10 cellular contexts compared by ENCODE assay signal in genomic region chr14:100664841-100665425, GRCh38.
A peak's percentile ranks its signal among the peaks of the same experiment; 100 is the strongest.
DNase-seq lines count a peak whose midpoint lies in the region; ATAC-seq and TF ChIP-seq lines count a peak whose summit lies in the region.
"Had no signal": no experiment of that assay in that cellular context is flagged by ENCODE, and none has a peak within 500 bp of the region (broad histone marks: within the 10 kb centered on the region; RNA-seq: fewer than 3 reads in every experiment).

No MANE protein-coding gene starts in this region.

- H3K4me3 ChIP-seq in adipocyte (ENCODE audit: low read length): peak overlapping the region; percentile 51

- H3K36me3 Mint-ChIP-seq in glutamatergic neuron (ENCODE audit: unreplicated experiment): no peaks in the 10 kb centered on the region

- peak; percentile 34 for DNase-seq in COR-L47 (lab: John Stamatoyannopoulos, UW)
- DNase-seq in adipocyte (ENCODE audit: low read depth): no peak
- DNase-seq in glutamatergic neuron: no peak
- DNase-seq in retina: peak; percentile 6
- DNase-seq in NCI-H1105 (lab: John Stamatoyannopoulos, UW): no peak
- no peak for DNase-seq in effector CD4-positive, alpha-beta T cell
- DNase-seq: activated CD4-positive, CD25-positive, alpha-beta regulatory T cell treated with anti-CD3 and anti-CD28 coated beads, Interleukin-2, amount 50 U/mL, for 72 hours; SW 1271 had no signal

- peak overlapping the region; percentile 52 for H3K9ac ChIP-seq in adipocyte (ENCODE audit: low read length)

- H3K4me1 ChIP-seq in adipocyte (ENCODE audit: control insufficient read depth, insufficient read depth, low read length): peaks cover 14% of the 10 kb centered on the region

- TF ChIP-seq CTCF in glutamatergic neuron (IDR thresholded peaks at IDR 0.05; ENCODE audit: partially characterized antibody, unreplicated experiment): no peak

- ATAC-seq in HG02870 (IDR thresholded peaks at IDR 0.05; ENCODE audit: unreplicated experiment) (no peak), HG03521 (IDR thresholded peaks at IDR 0.05; ENCODE audit: unreplicated experiment) (no peak)

- no peak overlapping the region for H3K4me3 Mint-ChIP-seq in glutamatergic neuron (ENCODE audit: unreplicated experiment)

- H3K27me3 ChIP-seq in adipocyte (replicated peaks; ENCODE audit: control insufficient read depth, insufficient read depth, low read length): peaks cover 7% of the 10 kb centered on the region

- peak overlapping the region; percentile 31 for H3K27ac Mint-ChIP-seq in glutamatergic neuron (ENCODE audit: unreplicated experiment)

- no peaks in the 10 kb centered on the region for H3K9me3 ChIP-seq in adipocyte (ENCODE audit: control insufficient read depth, low read length)

- H3K4me1 Mint-ChIP-seq in glutamatergic neuron (ENCODE audit: low read depth, unreplicated experiment): peaks cover 11% of the 10 kb centered on the region

- H3K27me3 Mint-ChIP-seq in glutamatergic neuron (ENCODE audit: unreplicated experiment): peaks cover 3% of the 10 kb centered on the region

- peaks cover 1% of the 10 kb centered on the region for H3K9me3 Mint-ChIP-seq in glutamatergic neuron (ENCODE audit: unreplicated experiment)

- H3K36me3 ChIP-seq in adipocyte (ENCODE audit: control insufficient read depth, insufficient read depth, low read length, severe bottlenecking): no peaks in the 10 kb centered on the region

Comparison
In these comparisons a context has a peak if more than half of its experiments do, and no peak if none do; other contexts are left out.
1. DNase-seq: peak in COR-L47 (single experiment) and retina (single experiment); none in adipocyte (single experiment), glutamatergic neuron (single experiment), NCI-H1105 (single experiment) and effector CD4-positive, alpha-beta T cell (single experiment).